In the genomic region with DNA sequence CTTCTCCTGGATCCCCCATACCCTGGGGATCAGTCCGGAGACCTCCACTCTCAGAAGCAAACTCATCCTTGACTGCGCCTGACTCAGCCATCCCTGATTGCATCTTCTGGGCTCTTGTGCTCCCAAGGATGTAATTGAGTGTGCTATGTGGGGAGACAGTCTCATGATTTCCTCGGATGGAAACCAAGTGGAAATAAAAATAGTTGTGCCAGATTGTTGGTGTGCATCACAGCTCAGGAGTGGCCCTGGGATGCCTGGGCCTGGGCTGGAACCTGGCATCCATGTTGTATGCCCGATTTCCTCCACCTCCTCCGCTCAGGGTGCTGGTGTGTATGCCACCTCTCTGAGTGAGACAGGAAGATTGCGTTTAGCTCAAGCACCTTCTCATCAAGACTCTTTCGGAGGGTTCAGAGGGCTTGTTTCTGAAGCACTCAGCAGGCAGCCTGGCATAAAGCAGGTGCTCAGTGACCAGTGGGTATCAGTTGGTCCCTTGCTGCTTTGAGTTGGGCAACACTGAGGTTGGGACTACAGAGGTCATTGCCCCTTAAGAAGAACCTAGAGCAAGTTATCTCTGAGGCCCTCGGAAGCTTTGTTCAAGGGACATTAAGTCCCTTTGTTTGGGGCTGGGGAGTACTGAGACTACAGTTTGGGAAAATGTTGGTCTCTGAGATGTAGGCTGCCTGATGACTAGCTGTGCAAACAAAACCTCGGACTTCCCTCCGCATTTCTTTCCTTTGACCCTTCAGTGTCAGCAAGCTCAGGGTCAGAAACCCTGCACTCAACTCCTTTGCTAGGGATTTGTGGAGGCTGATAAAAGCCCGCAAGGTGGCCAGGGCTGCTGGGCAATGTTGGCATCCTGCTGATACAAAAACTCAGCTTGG, we compare ENCODE assay signal across 9 cellular contexts. TPM values are rescaled to one million over a fixed set of nuclear protein-coding genes. Genes with fewer than 3 reads are reported as not detected.
DNase-seq lines count a peak whose midpoint lies in the region; ATAC-seq and TF ChIP-seq lines count a peak whose summit lies in the region.
"Had no signal": no experiment of that assay in that cellular context is flagged by ENCODE, and none has a peak within 500 bp of the region (broad histone marks: within the 10 kb centered on the region; RNA-seq: fewer than 3 reads in every experiment).

No MANE protein-coding gene starts in this region.

- no peaks in the 10 kb centered on the region for H3K36me3 ChIP-seq in mucosa of stomach (ENCODE audit: control insufficient read depth, insufficient read depth, low read length)
- H3K36me3 ChIP-seq in upper lobe of left lung, result no peaks in the 10 kb centered on the region

- WGBS in upper lobe of left lung, 2 donors, result 82 to 85% methylated on average over 10 to 11 of the region's 11 CpGs

- H3K9me3 ChIP-seq in mucosa of stomach (ENCODE audit: control insufficient read depth, low read length) (no peaks in the 10 kb centered on the region), upper lobe of left lung (no peaks in the 10 kb centered on the region)

- no peaks in the 10 kb centered on the region for H3K27me3 Mint-ChIP-seq in activated CD8-positive, alpha-beta T cell treated with anti-CD3 and anti-CD28 coated beads, Interleukin-2, amount 10 ng/mL, durations not matched to agents 7 days and 5 days (ENCODE audit: low read depth)
- no peaks in the 10 kb centered on the region for H3K27me3 Mint-ChIP-seq in activated CD8-positive, alpha-beta T cell treated with anti-CD3 and anti-CD28 coated beads for 36 hours

- H3K4me3 ChIP-seq in mucosa of stomach (ENCODE audit: low read length) (no peak overlapping the region), upper lobe of left lung (no peak overlapping the region)

- H3K9me3 Mint-ChIP-seq in activated CD8-positive, alpha-beta T cell treated with anti-CD3 and anti-CD28 coated beads, Interleukin-2, amount 10 ng/mL, durations not matched to agents 7 days and 5 days (ENCODE audit: insufficient read depth), result no peaks in the 10 kb centered on the region
- peaks cover 2% of the 10 kb centered on the region for H3K9me3 Mint-ChIP-seq in activated CD8-positive, alpha-beta T cell treated with anti-CD3 and anti-CD28 coated beads for 36 hours

- H3K4me1 ChIP-seq in mucosa of stomach (ENCODE audit: control insufficient read depth, insufficient read depth, low read length), result peaks cover 52% of the 10 kb centered on the region
- H3K4me1 ChIP-seq in upper lobe of left lung, result peaks cover 53 to 56% (median 54%) of the 10 kb centered on the region in 4 donors

- DNase-seq in activated CD8-positive, alpha-beta T cell treated with anti-CD3 and anti-CD28 coated beads, Interleukin-2, amount 10 ng/mL, durations not matched to agents 7 days and 5 days, result no peak
- DNase-seq in activated CD8-positive, alpha-beta T cell treated with anti-CD3 and anti-CD28 coated beads for 36 hours, result no peak
- DNase-seq in upper lobe of left lung, result no peak
- DNase-seq in NCI-H1930 (lab: John Stamatoyannopoulos, UW), result no peak
- DNase-seq: activated CD8-positive, alpha-beta memory T cell treated with anti-CD3 and anti-CD28 coated beads for 24 hours had no signal

- peak overlapping the region; percentile 90 for H3K27ac Mint-ChIP-seq in activated CD8-positive, alpha-beta T cell treated with anti-CD3 and anti-CD28 coated beads, Interleukin-2, amount 10 ng/mL, durations not matched to agents 7 days and 5 days
- H3K27ac Mint-ChIP-seq in activated CD8-positive, alpha-beta T cell treated with anti-CD3 and anti-CD28 coated beads for 36 hours, result no peak overlapping the region

- H3K36me3 Mint-ChIP-seq in activated CD8-positive, alpha-beta T cell treated with anti-CD3 and anti-CD28 coated beads, Interleukin-2, amount 10 ng/mL, durations not matched to agents 7 days and 5 days (ENCODE audit: low read depth), result peaks cover 5% of the 10 kb centered on the region
- no peaks in the 10 kb centered on the region for H3K36me3 Mint-ChIP-seq in activated CD8-positive, alpha-beta T cell treated with anti-CD3 and anti-CD28 coated beads for 36 hours (ENCODE audit: low read depth)

- intact Hi-C loops in activated CD8-positive, alpha-beta T cell treated with anti-CD3 and anti-CD28 coated beads for 36 hours (cut with micrococcal nuclease), result no loop called here

- no peak overlapping the region for H3K4me3 Mint-ChIP-seq in activated CD8-positive, alpha-beta T cell treated with anti-CD3 and anti-CD28 coated beads, Interleukin-2, amount 10 ng/mL, durations not matched to agents 7 days and 5 days
- H3K4me3 Mint-ChIP-seq in activated CD8-positive, alpha-beta T cell treated with anti-CD3 and anti-CD28 coated beads for 36 hours, result no peak overlapping the region

- H3K27ac ChIP-seq in cingulate gyrus (ENCODE audit: low read depth, low read length), result peak overlapping the region; percentile 49
- H3K27ac ChIP-seq in upper lobe of left lung, result peak overlapping the region; percentile 80 to 88 (median 86)

- POLR2A ChIA-PET in activated CD8-positive, alpha-beta T cell treated with anti-CD3 and anti-CD28 coated beads, Interleukin-2, amount 10 ng/mL, durations not matched to agents 7 days and 5 days (lab: Charles Lee), result interaction anchor here (0.7 to 3.6 kb wide), 3 partner anchors 14 to 71 kb away, joined by 4 to 25 read pairs (median 5); partner anchors contain the start of gene MICAL2
- POLR2A ChIA-PET in activated CD8-positive, alpha-beta T cell treated with anti-CD3 and anti-CD28 coated beads for 36 hours (lab: Charles Lee), result interaction anchor here (1.0 kb wide), 1 partner anchor 19 kb away, joined by 3 read pairs; no protein-coding TSS in a partner anchor

- CTCF ChIA-PET in activated CD8-positive, alpha-beta T cell treated with anti-CD3 and anti-CD28 coated beads, Interleukin-2, amount 10 ng/mL, durations not matched to agents 7 days and 5 days (lab: Charles Lee), result interaction anchor here (1.3 to 8.0 kb wide), 15 partner anchors 19 to 203 kb away, joined by 3 to 96 read pairs (median 8); no protein-coding TSS in a partner anchor
- CTCF ChIA-PET in activated CD8-positive, alpha-beta T cell treated with anti-CD3 and anti-CD28 coated beads for 36 hours (lab: Charles Lee), result interaction anchor here (1.0 to 6.0 kb wide), 13 partner anchors 11 to 203 kb away, joined by 3 to 30 read pairs (median 3); no protein-coding TSS in a partner anchor

- H3K27me3 ChIP-seq in mucosa of stomach (ENCODE audit: control insufficient read depth, insufficient read depth, low read length) (no peaks in the 10 kb centered on the region), upper lobe of left lung (no peaks in the 10 kb centered on the region)

- H3K9ac ChIP-seq in mucosa of stomach (ENCODE audit: low read length), result peak overlapping the region; percentile 54

- TF ChIP-seq CTCF in activated CD8-positive, alpha-beta T cell treated with anti-CD3 and anti-CD28 coated beads for 36 hours (IDR thresholded peaks at IDR 0.05), result no peak
- no peak for TF ChIP-seq CTCF in upper lobe of left lung (IDR thresholded peaks at IDR 0.05)

- H3K4me1 Mint-ChIP-seq in activated CD8-positive, alpha-beta T cell treated with anti-CD3 and anti-CD28 coated beads, Interleukin-2, amount 10 ng/mL, durations not matched to agents 7 days and 5 days (ENCODE audit: low read depth), result peaks cover 67% of the 10 kb centered on the region
- peaks cover 58% of the 10 kb centered on the region for H3K4me1 Mint-ChIP-seq in activated CD8-positive, alpha-beta T cell treated with anti-CD3 and anti-CD28 coated beads for 36 hours (ENCODE audit: low read depth)

- no peak for ATAC-seq in activated CD8-positive, alpha-beta T cell treated with anti-CD3 and anti-CD28 coated beads, Interleukin-2, amount 10 ng/mL, durations not matched to agents 7 days and 5 days
- ATAC-seq in activated CD8-positive, alpha-beta T cell treated with anti-CD3 and anti-CD28 coated beads for 36 hours, result no peak
- ATAC-seq in upper lobe of left lung (ENCODE audit: low FRiP score in 2 of 2) (no peak), HG03095 (IDR thresholded peaks at IDR 0.05; ENCODE audit: unreplicated experiment) (no peak), GM19463 (IDR thresholded peaks at IDR 0.05; ENCODE audit: unreplicated experiment) (no peak)

- TF ChIP-seq POLR2A in upper lobe of left lung (IDR thresholded peaks at IDR 0.05), result no peak

- no peak for TF ChIP-seq EP300 in upper lobe of left lung (IDR thresholded peaks at IDR 0.05)

RNA-seq across cellular contexts. Expression of gene MICAL2, which starts 24.8 kb away (rescaled TPM):
- 10 to 100 TPM; 34.9 to 37.5 TPM for total RNA-seq in activated CD8-positive, alpha-beta T cell treated with anti-CD3 and anti-CD28 coated beads, Interleukin-2, amount 10 ng/mL, durations not matched to agents 7 days and 5 days
- 100 to 1,000 TPM in 1 of 2 experiments, 10 to 100 TPM in 1; 99.8 to 105 TPM for total RNA-seq in activated CD8-positive, alpha-beta T cell treated with anti-CD3 and anti-CD28 coated beads for 36 hours
- 100 to 1,000 TPM; 138 to 327 (median 175) TPM for total RNA-seq in upper lobe of left lung
